Comparison of ENCODE assay signal across 15 cellular contexts in the genomic region with DNA sequence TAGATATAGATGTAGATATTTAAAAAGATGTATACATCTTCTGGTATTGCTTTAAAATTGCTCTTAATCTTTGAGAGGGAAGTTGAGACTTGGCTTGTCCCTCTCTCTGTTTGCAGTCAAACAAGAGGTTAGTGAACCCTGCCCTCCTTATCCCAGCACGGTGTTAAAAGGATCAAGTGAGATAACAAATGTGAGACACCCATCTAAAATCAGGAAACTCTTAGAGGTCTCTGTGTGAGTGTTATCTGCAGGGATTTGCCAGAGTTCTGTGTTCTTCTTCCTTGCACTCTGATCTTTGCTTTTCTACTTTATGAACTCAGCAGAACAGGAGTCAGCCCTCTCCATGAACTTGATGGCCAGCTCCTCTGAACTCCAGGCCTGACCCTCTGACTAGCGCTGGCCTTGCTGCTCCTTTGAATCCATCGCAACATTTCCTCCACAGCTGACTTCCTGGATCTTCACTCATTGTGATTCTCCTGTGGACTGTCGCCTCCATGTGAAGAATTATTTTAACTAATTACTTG.
DNase-seq lines count a peak whose midpoint lies in the region; ATAC-seq and TF ChIP-seq lines count a peak whose summit lies in the region.
"Had no signal": no experiment of that assay in that cellular context is flagged by ENCODE, and none has a peak within 500 bp of the region (broad histone marks: within the 10 kb centered on the region; RNA-seq: fewer than 3 reads in every experiment).

No MANE protein-coding gene starts in this region.

- H3K27ac Mint-ChIP-seq in nephron progenitor cell (peak overlapping the region; percentile 41), natural killer cell (no peak overlapping the region)
- H3K27ac Mint-ChIP-seq: CD14-positive monocyte; CD4-positive, alpha-beta memory T cell; GM23338 had no signal

- H3K36me3 Mint-ChIP-seq in nephron progenitor cell (ENCODE audit: low read depth) (no peaks in the 10 kb centered on the region), natural killer cell (no peaks in the 10 kb centered on the region)
- H3K36me3 Mint-ChIP-seq: CD14-positive monocyte; CD4-positive, alpha-beta memory T cell had no signal

- H3K27me3 Mint-ChIP-seq in nephron progenitor cell (ENCODE audit: low read depth, poor library complexity) (no peaks in the 10 kb centered on the region), natural killer cell (ENCODE audit: low read depth in 2 of 2) (no peaks in the 10 kb centered on the region)
- H3K27me3 Mint-ChIP-seq: CD4-positive, alpha-beta memory T cell had no signal

- DNase-seq in NCI-H82 (lab: John Stamatoyannopoulos, UW) (peak; percentile 25), NCI-H82 treated with DMSO at 0.1 percent for 48 hours (lab: John Stamatoyannopoulos, UW; ENCODE audit: unreplicated experiment) (no peak), left lobe of liver (ENCODE audit: low spot score) (no peak), nephron progenitor cell (no peak), SHP77 (lab: John Stamatoyannopoulos, UW) (no peak), natural killer cell (no peak), kidney glomerular epithelial cell (lab: John Stamatoyannopoulos, UW) (no peak)
- DNase-seq: CD4-positive, alpha-beta memory T cell; DMS153; DMS79; GF-D8; HCEC 1CT had no signal

- no peak overlapping the region for H3K4me3 Mint-ChIP-seq in nephron progenitor cell
- no peak overlapping the region for H3K4me3 Mint-ChIP-seq in natural killer cell
- H3K4me3 Mint-ChIP-seq: CD14-positive monocyte; CD4-positive, alpha-beta memory T cell; GM23338 had no signal

- TF ChIP-seq CTCF in nephron progenitor cell (IDR thresholded peaks at IDR 0.05): no peak
- TF ChIP-seq CTCF in natural killer cell (IDR thresholded peaks at IDR 0.05): no peak

- ATAC-seq in left lobe of liver (peak; percentile 39), natural killer cell (no peak)
- ATAC-seq: A549, GM23338 had no signal

- H3K4me1 Mint-ChIP-seq in nephron progenitor cell: peaks cover 6% of the 10 kb centered on the region
- no peaks in the 10 kb centered on the region for H3K4me1 Mint-ChIP-seq in natural killer cell
- H3K4me1 Mint-ChIP-seq: CD14-positive monocyte; CD4-positive, alpha-beta memory T cell; GM23338 had no signal

- intact Hi-C loops in natural killer cell (cut with micrococcal nuclease): no loop called here

- no peaks in the 10 kb centered on the region for H3K9me3 Mint-ChIP-seq in nephron progenitor cell
- peaks cover 10 to 14% of the 10 kb centered on the region in 2 donors for H3K9me3 Mint-ChIP-seq in natural killer cell
- H3K9me3 Mint-ChIP-seq: GM23338 had no signal
